9 cellular contexts compared by ENCODE assay signal in genomic region chr6:113630738-113631535, GRCh38.
DNase-seq lines count a peak whose midpoint lies in the region; ATAC-seq, FAIRE-seq and TF ChIP-seq lines count a peak whose summit lies in the region.
"Had no signal": no experiment of that assay in that cellular context is flagged by ENCODE, and none has a peak within 500 bp of the region (broad histone marks: within the 10 kb centered on the region; RNA-seq: fewer than 3 reads in every experiment).

No MANE protein-coding gene starts in this region.

- DNase-seq in GM12864 (ENCODE audit: low read depth) (peak; percentile 94), Kasumi-1 (lab: John Stamatoyannopoulos, UW) (peak; percentile 43 to 54), ascending aorta (ENCODE audit: low spot score in 2 of 2) (no peak), HepG2 (ENCODE audit: low spot score) (no peak), NCI-H345 treated with DMSO at 0.1 percent for 48 hours (lab: John Stamatoyannopoulos, UW; ENCODE audit: unreplicated experiment) (no peak)
- no peak for DNase-seq in effector CD8-positive, alpha-beta T cell (lab: John Stamatoyannopoulos, UW)

- no peaks in the 10 kb centered on the region for H3K79me2 ChIP-seq in HepG2 (ENCODE audit: insufficient read depth, low read length)

- POLR2A ChIA-PET in HepG2 (lab: Yijun Ruan, JAX) = interaction anchor here (1.5 to 4.1 kb wide), 4 partner anchors 12 to 228 kb away, joined by 3 to 49 read pairs (median 7); no protein-coding TSS in a partner anchor

- no peaks in the 10 kb centered on the region for H4K20me1 ChIP-seq in HepG2 (ENCODE audit: insufficient read depth, low read length)

- no TSS peak for BruUV-seq in HepG2 (replicated peaks; lab: Mats Ljungman, UMichigan)

- no peak for TF ChIP-seq RAD21 in HepG2 (CRISPR knock-in tag; IDR thresholded peaks at IDR 0.05)

- H3K9me3 ChIP-seq in ascending aorta (no peaks in the 10 kb centered on the region), HepG2 (ENCODE audit: low read length) (no peaks in the 10 kb centered on the region), thymus (ENCODE audit: control insufficient read depth) (no peaks in the 10 kb centered on the region)

- H3K27me3 ChIP-seq in ascending aorta (no peaks in the 10 kb centered on the region), HepG2 (ENCODE audit: control insufficient read depth in 1 of 2, insufficient read depth in 2 of 2, low read length in 2 of 2) (no peaks in the 10 kb centered on the region), thymus (ENCODE audit: control insufficient read depth, insufficient read depth) (no peaks in the 10 kb centered on the region)

- intact Hi-C loops in ascending aorta (cut with DNase I) = loop anchor here (5.0 kb wide), 1 partner anchor 226 kb away; the partner anchor contains the start of gene MARCKS
- intact Hi-C loops in HepG2 (cut with micrococcal nuclease; ENCODE audit: unreplicated experiment) = no loop called here

- H2AFZ ChIP-seq in HepG2 (ENCODE audit: low read length) = peak overlapping the region; percentile 66

- CTCF ChIA-PET in HepG2 (lab: Yijun Ruan, JAX; ENCODE audit: low intra/inter-chr PET ratio, low total read pairs) = no interaction called here

- H3K4me1 ChIP-seq in ascending aorta = peaks cover 0 to 17% of the 10 kb centered on the region in 2 donors
- peaks cover 63% of the 10 kb centered on the region for H3K4me1 ChIP-seq in HepG2 (ENCODE audit: insufficient read depth, low read length)
- no peaks in the 10 kb centered on the region for H3K4me1 ChIP-seq in thymus (ENCODE audit: control insufficient read depth, insufficient read depth, low read length)

- WGBS in HepG2 (ENCODE audit: low lambda C conversion rate) = 96% methylated on average over 7 of the region's 7 CpGs
- 53% methylated on average over 7 of the region's 7 CpGs for WGBS in thymus

- TF ChIP-seq EP300 in HepG2 (IDR thresholded peaks at IDR 0.05; ENCODE audit: low read depth in 2 of 2, low read length in 2 of 2) (no peak), HepG2 (CRISPR knock-in tag; IDR thresholded peaks at IDR 0.05; ENCODE audit: borderline replicate concordance) (no peak)

- peak overlapping the region; percentile 7; the same call in 1 of the 2 replicates for H3K9ac ChIP-seq in HepG2 (ENCODE audit: insufficient read depth, low read depth, low read length)

- no peak overlapping the region for H3K4me2 ChIP-seq in HepG2 (ENCODE audit: low read depth, low read length)

- ATAC-seq in GM21529 (IDR thresholded peaks at IDR 0.05; ENCODE audit: unreplicated experiment) = peak; percentile 50
- ATAC-seq in HepG2 = no peak

- in situ Hi-C loops in HepG2 (cut with HindIII; ENCODE audit: extremely low pct_ligation_motif_present, low pct_unique_long_range_greater_than_20kb) = loop anchor here (5.0 to 10.0 kb wide), 2 partner anchors 226 to 276 kb away; partner anchors contain the start of gene MARCKS

- peak overlapping the region; percentile 54 for H3K4me3 ChIP-seq in GM12864 (ENCODE audit: low read depth, low read length)
- H3K4me3 ChIP-seq in ascending aorta = no peak overlapping the region
- no peak overlapping the region for H3K4me3 ChIP-seq in HepG2 (replicated peaks in 1 of 3; ENCODE audit: insufficient read depth in 1 of 3, low read depth in 2 of 3, low read length in 3 of 3)
- H3K4me3 ChIP-seq in thymus (ENCODE audit: low read length) = no peak overlapping the region

- H3K36me3 ChIP-seq in ascending aorta = no peaks in the 10 kb centered on the region
- H3K36me3 ChIP-seq in HepG2 (replicated peaks in 1 of 2; ENCODE audit: control insufficient read depth in 1 of 2, insufficient read depth in 2 of 2, low read length in 2 of 2) = no peaks in the 10 kb centered on the region
- H3K36me3 ChIP-seq in thymus (ENCODE audit: control insufficient read depth, insufficient read depth) = no peaks in the 10 kb centered on the region

- H3K27ac ChIP-seq in ascending aorta (peak overlapping the region; percentile 29 to 64), HepG2 (ENCODE audit: extremely low read length, insufficient read depth, low read length) (peak overlapping the region; percentile 61), thymus (ENCODE audit: low read depth) (peak overlapping the region; percentile 76)

- TF ChIP-seq CTCF in GM12864 (IDR thresholded peaks at IDR 0.05; ENCODE audit: low read depth, low read length, missing control alignments) (no peak), ascending aorta (IDR thresholded peaks at IDR 0.05) (no peak), HepG2 (CRISPR knock-in tag; IDR thresholded peaks at IDR 0.05) (no peak)

- no peak for TF ChIP-seq POLR2A in HepG2 (IDR thresholded peaks at IDR 0.05; ENCODE audit: insufficient read depth in 1 of 2, low read depth in 2 of 2, low read length in 2 of 2)

- FAIRE-seq in HepG2 (lab: Jason Lieb, UNC) = no peak
- FAIRE-seq: TTC549 had no signal

TF ChIP-seq in HepG2, 621 proteins besides CTCF, POLR2A, EP300 and RAD21:
- TF ChIP-seq POGZ (CRISPR knock-in tag; IDR thresholded peaks at IDR 0.05) (0 out of 2 replicates have a peak, but pooled peaks have one; percentile 22), ELF3 (CRISPR knock-in tag; IDR thresholded peaks at IDR 0.05) (0 out of 2 replicates have a peak, but pooled peaks have one; percentile 21), U2AF1 (optimal IDR thresholded peaks at IDR 0.05; ENCODE audit: low read depth, low read length) (no peak)

Comparison
In these comparisons a context has a peak if more than half of its experiments do, and no peak if none do; other contexts are left out.
1. DNase-seq: peak in GM12864 (single experiment) and Kasumi-1 (2 of 2); none in ascending aorta (0 of 2), HepG2 (single experiment), NCI-H345 treated with DMSO at 0.1 percent for 48 hours (single experiment) and effector CD8-positive, alpha-beta T cell (single experiment).
2. Peak in every context shown above with its lines, with median percentiles within 50 percentile points of each other: H3K27ac ChIP-seq.